Comparison of ENCODE assay signal across 21 cellular contexts in genomic region chr17:388087-388486, GRCh38. TPM values are rescaled to one million over a fixed set of nuclear protein-coding genes. Genes with fewer than 3 reads are reported as not detected.
DNase-seq lines count a peak whose midpoint lies in the region; ATAC-seq and TF ChIP-seq lines count a peak whose summit lies in the region.
"Had no signal": no experiment of that assay in that cellular context is flagged by ENCODE, and none has a peak within 500 bp of the region (broad histone marks: within the 10 kb centered on the region; RNA-seq: fewer than 3 reads in every experiment).

No MANE protein-coding gene starts in this region.

- no peaks in the 10 kb centered on the region for H3K36me3 ChIP-seq in neural progenitor cell
- no peaks in the 10 kb centered on the region for H3K36me3 ChIP-seq in body of pancreas (replicated peaks in 1 of 2; ENCODE audit: insufficient read depth in 1 of 2, low read depth in 2 of 2)
- H3K36me3 ChIP-seq in tibial artery = no peaks in the 10 kb centered on the region
- H3K36me3 ChIP-seq: BE2C had no signal

- no peaks in the 10 kb centered on the region for H3K79me2 ChIP-seq in neural progenitor cell (ENCODE audit: low read depth)

- H3K4me2 ChIP-seq in neural progenitor cell = no peak overlapping the region
- H3K4me2 ChIP-seq: A549 had no signal

- H3K27me3 ChIP-seq in CD4-positive, alpha-beta T cell (ENCODE audit: control insufficient read depth, insufficient read depth, low read length) = no peaks in the 10 kb centered on the region
- H3K27me3 ChIP-seq in neural progenitor cell (peaks cover 30% of the 10 kb centered on the region), body of pancreas (no peaks in the 10 kb centered on the region), tibial artery (peaks cover 0 to 59% of the 10 kb centered on the region in 2 donors)

- H2AFZ ChIP-seq in neural progenitor cell (replicated peaks) = no peak overlapping the region

- TF ChIP-seq CTCF in CD4-positive, alpha-beta T cell (IDR thresholded peaks at IDR 0.05) = no peak
- no peak for TF ChIP-seq CTCF in mesothelial cell of epicardium (IDR thresholded peaks at IDR 0.05; ENCODE audit: unreplicated experiment)
- TF ChIP-seq CTCF in neural progenitor cell (IDR thresholded peaks at IDR 0.05) = no peak
- TF ChIP-seq CTCF in body of pancreas (IDR thresholded peaks at IDR 0.05) = no peak
- TF ChIP-seq CTCF in tibial artery (IDR thresholded peaks at IDR 0.05) = no peak

- no peaks in the 10 kb centered on the region for H3K9me3 ChIP-seq in CD4-positive, alpha-beta T cell (ENCODE audit: control insufficient read depth, low read length)
- H3K9me3 ChIP-seq in neural progenitor cell (ENCODE audit: low read depth) (no peaks in the 10 kb centered on the region), body of pancreas (no peaks in the 10 kb centered on the region), tibial artery (no peaks in the 10 kb centered on the region)
- H3K9me3 ChIP-seq: A549, BE2C had no signal

- DNase-seq in CD4-positive, alpha-beta T cell = no peak
- DNase-seq in T-cell = no peak
- DNase-seq in mesothelial cell of epicardium (ENCODE audit: low spot score in 2 of 2, unreplicated experiment in 2 of 2) = no peak
- DNase-seq in neural progenitor cell (ENCODE audit: low spot score) = no peak
- DNase-seq in body of pancreas = no peak
- DNase-seq in tibial artery = no peak
- DNase-seq in inferior parietal cortex (ENCODE audit: extremely low spot score) = no peak
- DNase-seq: BE2C; Calu3; CD4-positive, CD25-positive, alpha-beta regulatory T cell; DMS153; Kasumi-1; NCI-H1417; NCI-H1694 treated with DMSO at 0.1 percent for 48 hours; NCI-H2081 treated with DMSO at 0.1 percent for 48 hours; NCI-H2171 treated with DMSO at 0.1 percent for 48 hours; NCI-H524 treated with DMSO at 0.1 percent for 48 hours; NCI-H82; SIG-M5 had no signal

- H3K9me3 Mint-ChIP-seq in CD4-positive, alpha-beta T cell = no peaks in the 10 kb centered on the region
- no peaks in the 10 kb centered on the region for H3K9me3 Mint-ChIP-seq in T-cell
- H3K9me3 Mint-ChIP-seq in mesothelial cell of epicardium = no peaks in the 10 kb centered on the region
- H3K9me3 Mint-ChIP-seq in neural progenitor cell = peaks cover 2% of the 10 kb centered on the region

- WGBS in body of pancreas, 2 donors = 93 to 94% methylated on average over 10 of the region's 10 CpGs

- no peak overlapping the region for H3K27ac ChIP-seq in CD4-positive, alpha-beta T cell (ENCODE audit: low read depth, low read length)
- no peak overlapping the region for H3K27ac ChIP-seq in neural progenitor cell
- no peak overlapping the region for H3K27ac ChIP-seq in body of pancreas
- H3K27ac ChIP-seq in tibial artery = no peak overlapping the region
- H3K27ac ChIP-seq: A549 had no signal

- H4K20me1 ChIP-seq in neural progenitor cell (ENCODE audit: low read depth) = no peaks in the 10 kb centered on the region

- no peak for TF ChIP-seq POLR2A in body of pancreas (IDR thresholded peaks at IDR 0.05)

- no peaks in the 10 kb centered on the region for H3K36me3 Mint-ChIP-seq in CD4-positive, alpha-beta T cell (ENCODE audit: low read depth)
- no peaks in the 10 kb centered on the region for H3K36me3 Mint-ChIP-seq in T-cell
- no peaks in the 10 kb centered on the region for H3K36me3 Mint-ChIP-seq in mesothelial cell of epicardium
- H3K36me3 Mint-ChIP-seq in neural progenitor cell = no peaks in the 10 kb centered on the region
- H3K36me3 Mint-ChIP-seq: CD4-positive, CD25-positive, alpha-beta regulatory T cell had no signal

- H3K27ac Mint-ChIP-seq in CD4-positive, alpha-beta T cell = no peak overlapping the region
- H3K27ac Mint-ChIP-seq in T-cell (no peak overlapping the region), mesothelial cell of epicardium (no peak overlapping the region), neural progenitor cell (no peak overlapping the region)
- H3K27ac Mint-ChIP-seq: CD4-positive, CD25-positive, alpha-beta regulatory T cell had no signal

- H3K4me3 Mint-ChIP-seq in CD4-positive, alpha-beta T cell = peak overlapping the region; percentile 74
- H3K4me3 Mint-ChIP-seq in T-cell (peak overlapping the region in 2 of 3 donors; percentile 15 to 61), mesothelial cell of epicardium (peak overlapping the region; percentile 15), neural progenitor cell (peak overlapping the region; percentile 23)

- intact Hi-C loops in CD4-positive, alpha-beta T cell (cut with DNase I, micrococcal nuclease) = loop anchor here in 1 of 2 experiments (10.0 kb wide), 2 partner anchors 317 to 597 kb away; no protein-coding TSS in a partner anchor
- intact Hi-C loops in body of pancreas (cut with DNase I) = loop anchor here (5.0 kb wide), 1 partner anchor 241 kb away; no protein-coding TSS in a partner anchor
- intact Hi-C loops in tibial artery (cut with DNase I; ENCODE audit: low total_unique reads) = no loop called here

- H3F3A ChIP-seq in neural progenitor cell (ENCODE audit: low read depth) = peaks cover 22% of the 10 kb centered on the region

- no peak overlapping the region for H3K9ac ChIP-seq in neural progenitor cell

- H3K4me1 Mint-ChIP-seq in CD4-positive, alpha-beta T cell (ENCODE audit: low read depth) = peaks cover 24% of the 10 kb centered on the region
- H3K4me1 Mint-ChIP-seq in T-cell = peaks cover 8 to 19% (median 18%) of the 10 kb centered on the region in 3 donors
- H3K4me1 Mint-ChIP-seq in mesothelial cell of epicardium = peaks cover 22% of the 10 kb centered on the region
- peaks cover 27% of the 10 kb centered on the region for H3K4me1 Mint-ChIP-seq in neural progenitor cell

- H3K4me1 ChIP-seq in neural progenitor cell = peaks cover 31% of the 10 kb centered on the region
- H3K4me1 ChIP-seq in body of pancreas = peaks cover 12% of the 10 kb centered on the region
- H3K4me1 ChIP-seq in tibial artery = peaks cover 0 to 22% (median 13%) of the 10 kb centered on the region in 4 donors
- H3K4me1 ChIP-seq: BE2C had no signal

- POLR2A ChIA-PET in CD4-positive, alpha-beta T cell (lab: Charles Lee) = no interaction called here
- POLR2A ChIA-PET in T-cell (lab: Charles Lee) = no interaction called here

- peaks cover 6% of the 10 kb centered on the region for H3K27me3 Mint-ChIP-seq in CD4-positive, alpha-beta T cell
- H3K27me3 Mint-ChIP-seq in T-cell (peaks cover 5 to 7% of the 10 kb centered on the region in 2 donors), mesothelial cell of epicardium (ENCODE audit: low read depth) (peaks cover 20% of the 10 kb centered on the region), neural progenitor cell (ENCODE audit: insufficient read depth, low read depth) (peaks cover 23% of the 10 kb centered on the region)

- no peak for ATAC-seq in CD4-positive, alpha-beta T cell (ENCODE audit: poor library complexity)
- ATAC-seq in T-cell (replicated peaks in 1 of 4) = no peak
- ATAC-seq in body of pancreas = no peak
- ATAC-seq: A549, Panc1 had no signal

- no peak overlapping the region for H3K4me3 ChIP-seq in neural progenitor cell
- no peak overlapping the region for H3K4me3 ChIP-seq in body of pancreas
- no peak overlapping the region for H3K4me3 ChIP-seq in tibial artery
- H3K4me3 ChIP-seq: A549 had no signal

- CTCF ChIA-PET in CD4-positive, alpha-beta T cell (lab: Charles Lee) = no interaction called here
- CTCF ChIA-PET in T-cell (lab: Charles Lee) = no interaction called here

RNA-seq across cellular contexts. Expression of gene RPH3AL, which starts 35.5 kb away (rescaled TPM):
- 1 to 10 TPM; 2.4 to 2.8 TPM for total RNA-seq in CD4-positive, alpha-beta T cell
- total RNA-seq in T-cell (10 to 100 TPM in 1 of 5 donors, 1 to 10 TPM in 4; 4.5 to 10.5 (median 5.3) TPM), mesothelial cell of epicardium (13.6 to 16.9 TPM (median 15.4 TPM) in 3 replicates), neural progenitor cell (ENCODE audit: low replicate concordance) (7.5 TPM in 2 replicates), body of pancreas (10 to 100 TPM; 77.1 to 89.5 TPM)

RNA-seq across cellular contexts. Expression of gene RFLNB, which starts 57.7 kb away (rescaled TPM):
- total RNA-seq in CD4-positive, alpha-beta T cell = 10 to 100 TPM; 28.5 to 28.7 TPM
- total RNA-seq in T-cell (10 to 100 TPM; 38.3 to 70.3 (median 55.2) TPM), mesothelial cell of epicardium (12.6 to 14.9 TPM (median 13.5 TPM) in 3 replicates), neural progenitor cell (ENCODE audit: low replicate concordance) (6.5 and 9.5 TPM in 2 replicates), body of pancreas (1 to 10 TPM; 4.4 to 5.9 TPM)

Comparison
In these comparisons a context has a peak if more than half of its experiments do, and no peak if none do; other contexts are left out.
1. H3K4me3 Mint-ChIP-seq: peak in every context shown above with its lines; median percentile 74 in CD4-positive, alpha-beta T cell; 38 in T-cell; 23 in neural progenitor cell; 15 in mesothelial cell of epicardium.